In the genomic region with DNA sequence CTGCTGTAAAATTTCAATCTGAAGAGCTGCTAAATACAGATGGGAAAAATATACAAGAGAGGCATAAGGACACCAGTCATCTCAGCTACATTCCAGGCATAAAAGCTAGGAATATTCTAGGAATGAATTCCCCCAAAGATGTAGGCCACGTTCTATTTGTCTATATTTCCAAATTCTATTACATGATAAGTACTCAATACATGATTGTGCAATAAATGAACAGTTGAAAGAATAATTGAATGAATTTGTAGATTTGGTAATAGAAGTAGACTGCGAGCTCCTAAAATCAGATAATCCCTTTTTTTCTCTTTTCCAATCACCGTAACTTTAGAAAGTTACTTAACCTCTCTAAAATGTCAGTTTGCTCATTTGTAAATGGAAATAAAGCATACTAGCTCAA, we compare ENCODE assay signal across 39 cellular contexts. TPM values are rescaled to one million over a fixed set of nuclear protein-coding genes. Genes with fewer than 3 reads are reported as not detected.
"Had no signal": no experiment of that assay in that cellular context is flagged by ENCODE, and none has a peak within 500 bp of the region (broad histone marks: within the 10 kb centered on the region; RNA-seq: fewer than 3 reads in every experiment).

No MANE protein-coding gene starts in this region.

- H3K36me3 ChIP-seq: MG63 had no signal

- H3K4me3 ChIP-seq: MG63 had no signal

- H3K9me3 ChIP-seq: MG63 had no signal

- DNase-seq: Karpas-422, Kasumi-1, MG63, MM.1S, MV-4-11, NCI-H1048, NCI-H1092, NCI-H1092 treated with DMSO at 0.1 percent for 48 hours, NCI-H1105, NCI-H1105 treated with DMSO at 0.1 percent for 48 hours, NCI-H1417, NCI-H1417 treated with DMSO at 0.1 percent for 48 hours, NCI-H1436, NCI-H1436 treated with DMSO at 0.1 percent for 48 hours, NCI-H146, NCI-H1694, NCI-H1694 treated with DMSO at 0.1 percent for 48 hours, NCI-H187, NCI-H187 treated with DMSO at 0.1 percent for 48 hours, NCI-H1930, NCI-H2029, NCI-H2029 treated with DMSO at 0.1 percent for 48 hours, NCI-H2081, NCI-H2081 treated with DMSO at 0.1 percent for 48 hours, NCI-H2107, NCI-H2171, NCI-H2227 treated with DMSO at 0.1 percent for 48 hours, NCI-H226, NCI-H345, NCI-H446, NCI-H446 treated with DMSO at 0.1 percent for 48 hours, NCI-H510A, NCI-H510A treated with DMSO at 0.1 percent for 48 hours, NCI-H524, NCI-H524 treated with DMSO at 0.1 percent for 48 hours had no signal

- H3K27me3 ChIP-seq: MG63 had no signal

RNA-seq across cellular contexts. Expression of a gene that starts 48.5 kb away (rescaled TPM):
- total RNA-seq: LHCN-M2, M059J, MCF 10A, NCI-H460 had no signal
